ENCODE assay signal across 18 cellular contexts in the genomic region with DNA sequence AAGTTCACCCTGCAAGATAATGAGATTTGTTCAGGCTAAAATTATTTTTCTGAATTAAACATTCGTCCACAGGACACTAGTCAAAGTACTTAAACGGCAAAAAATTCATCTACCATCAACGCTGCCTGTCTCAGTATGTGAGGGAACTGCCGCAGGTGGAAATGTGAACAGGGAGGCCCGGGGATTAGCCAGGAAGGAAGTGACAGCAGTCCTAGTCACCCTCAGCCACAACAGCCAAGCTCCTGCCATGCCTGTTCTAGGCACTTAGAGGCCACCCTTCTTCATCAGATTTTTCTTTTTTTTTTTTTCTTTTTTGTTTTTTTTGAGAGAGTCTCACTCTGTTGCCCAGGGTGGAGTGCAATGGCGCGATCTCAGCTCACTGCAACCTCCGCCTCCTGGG. TPM values are rescaled to one million over a fixed set of nuclear protein-coding genes. Genes with fewer than 3 reads are reported as not detected.
DNase-seq lines count a peak whose midpoint lies in the region; ATAC-seq and TF ChIP-seq lines count a peak whose summit lies in the region.
"Had no signal": no experiment of that assay in that cellular context is flagged by ENCODE, and none has a peak within 500 bp of the region (broad histone marks: within the 10 kb centered on the region; RNA-seq: fewer than 3 reads in every experiment).

No MANE protein-coding gene starts in this region.

- no peak overlapping the region for H3K4me3 Mint-ChIP-seq in endothelial cell (ENCODE audit: unreplicated experiment)
- H3K4me3 Mint-ChIP-seq: activated B cell treated with CpG ODN at 0.5 μM for 24 hours; brain; dendritic cell treated with granulocyte-macrophage colony-stimulating factor and Interleukin-4, amounts not matched to agents 40 ng/mL and 50 ng/mL, for 4 days; neural crest cell had no signal

- peak overlapping the region; percentile 32 for H3K27ac Mint-ChIP-seq in endothelial cell (ENCODE audit: unreplicated experiment)
- H3K27ac Mint-ChIP-seq: activated B cell treated with CpG ODN at 0.5 μM for 24 hours, brain had no signal

- peaks cover 4% of the 10 kb centered on the region for H3K4me1 Mint-ChIP-seq in endothelial cell (ENCODE audit: unreplicated experiment)
- H3K4me1 Mint-ChIP-seq: brain, neural crest cell had no signal

- H3K27me3 Mint-ChIP-seq in endothelial cell (ENCODE audit: unreplicated experiment), result no peaks in the 10 kb centered on the region
- H3K27me3 Mint-ChIP-seq: activated B cell treated with CpG ODN at 0.5 μM for 24 hours; brain; dendritic cell treated with granulocyte-macrophage colony-stimulating factor and Interleukin-4, amounts not matched to agents 40 ng/mL and 50 ng/mL, for 4 days had no signal

- ATAC-seq in HG03432 (IDR thresholded peaks at IDR 0.05; ENCODE audit: unreplicated experiment), result no peak
- ATAC-seq in GM19324 (IDR thresholded peaks at IDR 0.05; ENCODE audit: low FRiP score, unreplicated experiment), result no peak
- no peak for ATAC-seq in GM18498 (IDR thresholded peaks at IDR 0.05; ENCODE audit: unreplicated experiment)
- ATAC-seq: heart right ventricle, upper lobe of right lung had no signal

- no peaks in the 10 kb centered on the region for H3K9me3 Mint-ChIP-seq in endothelial cell (ENCODE audit: unreplicated experiment)
- H3K9me3 Mint-ChIP-seq: activated B cell treated with CpG ODN at 0.5 μM for 24 hours; brain; dendritic cell treated with granulocyte-macrophage colony-stimulating factor and Interleukin-4, amounts not matched to agents 40 ng/mL and 50 ng/mL, for 4 days; neural crest cell had no signal

- DNase-seq in activated CD4-positive, alpha-beta T cell treated with anti-CD3 and anti-CD28 coated beads for 48 hours, result peak; percentile 36
- no peak for DNase-seq in activated CD4-positive, alpha-beta T cell treated with anti-CD3 and anti-CD28 coated beads, Interleukin-2, amount 50 U/mL, for 1 hour
- DNase-seq in Kasumi-1 (lab: John Stamatoyannopoulos, UW) (peak; percentile 68 to 75), endothelial cell (ENCODE audit: low spot score) (no peak)
- DNase-seq in activated CD4-positive, alpha-beta T cell treated with anti-CD3 and anti-CD28 coated beads, Interleukin-2, amount 50 U/mL, for 48 hours, result peak; percentile 14 to 41
- DNase-seq: activated B cell treated with CpG ODN at 0.5 μM for 24 hours; EL; heart right ventricle; NCI-H1048; NCI-H774; stimulated activated CD8-positive, alpha-beta memory T cell treated with anti-CD3 and anti-CD28 coated beads, Interleukin-4, amount 100 ng/mL, for 48 hours; upper lobe of right lung had no signal

- peaks cover 13% of the 10 kb centered on the region for H3K36me3 Mint-ChIP-seq in endothelial cell (ENCODE audit: low read depth, unreplicated experiment)

- no peak for TF ChIP-seq CTCF in endothelial cell (IDR thresholded peaks at IDR 0.05; ENCODE audit: unreplicated experiment)

RNA-seq across cellular contexts. Expression of gene NUDT5, which starts 9.4 kb away (rescaled TPM):
- 61.8 TPM for total RNA-seq in endothelial cell (ENCODE audit: unreplicated experiment)

RNA-seq across cellular contexts. Expression of gene CDC123, which starts 9.7 kb away (rescaled TPM):
- 85.9 TPM for total RNA-seq in endothelial cell (ENCODE audit: unreplicated experiment)

RNA-seq across cellular contexts. Expression of gene SEC61A2, which starts 56.8 kb away (rescaled TPM):
- 9.9 TPM for total RNA-seq in endothelial cell (ENCODE audit: unreplicated experiment)

Comparison
In these comparisons a context has a peak if more than half of its experiments do, and no peak if none do; other contexts are left out.
1. DNase-seq: peak in activated CD4-positive, alpha-beta T cell treated with anti-CD3 and anti-CD28 coated beads for 48 hours (single experiment), Kasumi-1 (2 of 2) and activated CD4-positive, alpha-beta T cell treated with anti-CD3 and anti-CD28 coated beads, Interleukin-2, amount 50 U/mL, for 48 hours (2 of 2); none in activated CD4-positive, alpha-beta T cell treated with anti-CD3 and anti-CD28 coated beads, Interleukin-2, amount 50 U/mL, for 1 hour (single experiment) and endothelial cell (single experiment).